In genomic region chr13:111388851-111389500, GRCh38 we compare ENCODE assay signal across 19 cellular contexts.
A peak's percentile ranks its signal among the peaks of the same experiment; 100 is the strongest.
DNase-seq lines count a peak whose midpoint lies in the region; ATAC-seq and TF ChIP-seq lines count a peak whose summit lies in the region.
"Had no signal": no experiment of that assay in that cellular context is flagged by ENCODE, and none has a peak within 500 bp of the region (broad histone marks: within the 10 kb centered on the region; RNA-seq: fewer than 3 reads in every experiment).

No MANE protein-coding gene starts in this region.

- H3K4me1 ChIP-seq in CD4-positive, alpha-beta memory T cell (ENCODE audit: insufficient read depth, low read length), result peaks cover 19% of the 10 kb centered on the region
- H3K4me1 ChIP-seq: lower lobe of right lung had no signal

- DNase-seq in CD4-positive, alpha-beta memory T cell, result peak in 1 of 5 donors; percentile 14
- DNase-seq in activated CD8-positive, alpha-beta T cell treated with anti-CD3 and anti-CD28 coated beads for 36 hours, result peak; percentile 65
- peak in 8 of 10 donors; percentile 28 to 69 (median 60) for DNase-seq in dorsolateral prefrontal cortex
- DNase-seq in stimulated activated CD4-positive, alpha-beta T cell treated with anti-CD3 and anti-CD28 coated beads, Interleukin-15, amount 100 ng/mL, for 48 hours (ENCODE audit: low read depth in 2 of 2), result peak; percentile 10 to 26
- no peak for DNase-seq in NCI-H446 (lab: John Stamatoyannopoulos, UW)
- DNase-seq in H7, result no peak
- no peak for DNase-seq in activated T-helper 1 cell treated with anti-CD3 and anti-CD28 coated beads, Interleukin-12 subunit alpha, Interleukin-12 subunit beta, Interleukin-2, Interleukin-4 antibody, amounts not matched to agents 30 ng/mL and 10 ng/mL and 1 ng/mL, durations not matched to agents 14 hours and 24 hours and 36 hours (ENCODE audit: low spot score)
- DNase-seq: DMS79 treated with DMSO at 0.1 percent for 48 hours, foreskin fibroblast, lower lobe of right lung, NCI-H1694 treated with DMSO at 0.1 percent for 48 hours, NCI-H510A, nephron progenitor cell, PC-3 had no signal

- H3K4me1 Mint-ChIP-seq in CD4-positive, alpha-beta memory T cell, result peaks cover 16 to 21% (median 19%) of the 10 kb centered on the region in 4 donors
- peaks cover 33% of the 10 kb centered on the region for H3K4me1 Mint-ChIP-seq in activated CD8-positive, alpha-beta T cell treated with anti-CD3 and anti-CD28 coated beads for 36 hours (ENCODE audit: low read depth)
- peaks cover 12% of the 10 kb centered on the region for H3K4me1 Mint-ChIP-seq in activated T-helper 1 cell treated with anti-CD3 and anti-CD28 coated beads, Interleukin-12 subunit alpha, Interleukin-12 subunit beta, Interleukin-2, Interleukin-4 antibody, amounts not matched to agents 30 ng/mL and 10 ng/mL and 1 ng/mL, durations not matched to agents 14 hours and 24 hours and 36 hours (ENCODE audit: low read depth)

- peak; percentile 68 for ATAC-seq in activated CD8-positive, alpha-beta T cell treated with anti-CD3 and anti-CD28 coated beads for 36 hours
- ATAC-seq in HG02840 (IDR thresholded peaks at IDR 0.05; ENCODE audit: low FRiP score, unreplicated experiment), result no peak
- ATAC-seq: PC-3, sciatic nerve, SK-N-SH treated with all-trans-retinoic acid at 6 μM for 48 hours had no signal

- no peaks in the 10 kb centered on the region for H3K36me3 ChIP-seq in CD4-positive, alpha-beta memory T cell (ENCODE audit: insufficient read depth, low read length)
- no peaks in the 10 kb centered on the region for H3K36me3 ChIP-seq in H7 (replicated peaks; ENCODE audit: control insufficient read depth, insufficient read depth, low read length)
- H3K36me3 ChIP-seq: BLaER1, lower lobe of right lung had no signal

- peaks cover 4 to 7% of the 10 kb centered on the region in 2 donors for H3K27me3 Mint-ChIP-seq in CD4-positive, alpha-beta memory T cell
- no peaks in the 10 kb centered on the region for H3K27me3 Mint-ChIP-seq in activated CD8-positive, alpha-beta T cell treated with anti-CD3 and anti-CD28 coated beads for 36 hours
- no peaks in the 10 kb centered on the region for H3K27me3 Mint-ChIP-seq in activated T-helper 1 cell treated with anti-CD3 and anti-CD28 coated beads, Interleukin-12 subunit alpha, Interleukin-12 subunit beta, Interleukin-2, Interleukin-4 antibody, amounts not matched to agents 30 ng/mL and 10 ng/mL and 1 ng/mL, durations not matched to agents 14 hours and 24 hours and 36 hours (ENCODE audit: insufficient read depth)

- CTCF ChIA-PET in CD4-positive, alpha-beta memory T cell (lab: Charles Lee; ENCODE audit: partially characterized antibody), result no interaction called here
- CTCF ChIA-PET in activated CD8-positive, alpha-beta T cell treated with anti-CD3 and anti-CD28 coated beads for 36 hours (lab: Charles Lee), result interaction anchor here (1.0 kb wide), 1 partner anchor 15 kb away, joined by 3 read pairs; no protein-coding TSS in a partner anchor

- intact Hi-C loops in CD4-positive, alpha-beta memory T cell (cut with micrococcal nuclease), result no loop called here
- intact Hi-C loops in activated CD8-positive, alpha-beta T cell treated with anti-CD3 and anti-CD28 coated beads for 36 hours (cut with micrococcal nuclease), result no loop called here
- intact Hi-C loops in dorsolateral prefrontal cortex (cut with DNase I), result no loop called here
- intact Hi-C loops in activated T-helper 1 cell treated with anti-CD3 and anti-CD28 coated beads, Interleukin-12 subunit alpha, Interleukin-12 subunit beta, Interleukin-2, Interleukin-4 antibody, amounts not matched to agents 30 ng/mL and 10 ng/mL and 1 ng/mL, durations not matched to agents 14 hours and 24 hours and 36 hours (cut with micrococcal nuclease), result no loop called here

- POLR2A ChIA-PET in CD4-positive, alpha-beta memory T cell (lab: Charles Lee; ENCODE audit: partially characterized antibody), result no interaction called here
- POLR2A ChIA-PET in activated CD8-positive, alpha-beta T cell treated with anti-CD3 and anti-CD28 coated beads for 36 hours (lab: Charles Lee), result no interaction called here

- TF ChIP-seq CTCF in activated CD8-positive, alpha-beta T cell treated with anti-CD3 and anti-CD28 coated beads for 36 hours (IDR thresholded peaks at IDR 0.05), result no peak
- no peak for TF ChIP-seq CTCF in dorsolateral prefrontal cortex (IDR thresholded peaks at IDR 0.05 in 54 of 56, conservative IDR thresholded peaks at IDR 0.05 in 2 of 56; ENCODE audit: low read depth in 1 of 56, partially characterized antibody in 56 of 56)

- no peak overlapping the region for H3K4me3 ChIP-seq in CD4-positive, alpha-beta memory T cell (ENCODE audit: low read length in 2 of 2)
- H3K4me3 ChIP-seq in dorsolateral prefrontal cortex (no peak overlapping the region), H7 (ENCODE audit: insufficient read depth, low read depth, low read length) (no peak overlapping the region)
- H3K4me3 ChIP-seq: BLaER1, lower lobe of right lung had no signal

- H3K36me3 Mint-ChIP-seq in CD4-positive, alpha-beta memory T cell, result no peaks in the 10 kb centered on the region
- no peaks in the 10 kb centered on the region for H3K36me3 Mint-ChIP-seq in activated CD8-positive, alpha-beta T cell treated with anti-CD3 and anti-CD28 coated beads for 36 hours (ENCODE audit: low read depth)
- H3K36me3 Mint-ChIP-seq in activated T-helper 1 cell treated with anti-CD3 and anti-CD28 coated beads, Interleukin-12 subunit alpha, Interleukin-12 subunit beta, Interleukin-2, Interleukin-4 antibody, amounts not matched to agents 30 ng/mL and 10 ng/mL and 1 ng/mL, durations not matched to agents 14 hours and 24 hours and 36 hours (ENCODE audit: low read depth), result no peaks in the 10 kb centered on the region

- peak overlapping the region in 5 of 8 donors; percentile 30 to 57 (median 37) for H3K4me3 Mint-ChIP-seq in CD4-positive, alpha-beta memory T cell
- peak overlapping the region; percentile 19 for H3K4me3 Mint-ChIP-seq in activated CD8-positive, alpha-beta T cell treated with anti-CD3 and anti-CD28 coated beads for 36 hours
- H3K4me3 Mint-ChIP-seq in activated T-helper 1 cell treated with anti-CD3 and anti-CD28 coated beads, Interleukin-12 subunit alpha, Interleukin-12 subunit beta, Interleukin-2, Interleukin-4 antibody, amounts not matched to agents 30 ng/mL and 10 ng/mL and 1 ng/mL, durations not matched to agents 14 hours and 24 hours and 36 hours, result no peak overlapping the region
- H3K4me3 Mint-ChIP-seq: nephron progenitor cell had no signal

- H3K27ac ChIP-seq in CD4-positive, alpha-beta memory T cell (ENCODE audit: low read depth, low read length), result no peak overlapping the region
- H3K27ac ChIP-seq in dorsolateral prefrontal cortex, result no peak overlapping the region
- H3K27ac ChIP-seq: BLaER1, HL-60, lower lobe of right lung had no signal

- peak overlapping the region in 1 of 7 donors; percentile 23 for H3K27ac Mint-ChIP-seq in CD4-positive, alpha-beta memory T cell
- no peak overlapping the region for H3K27ac Mint-ChIP-seq in activated CD8-positive, alpha-beta T cell treated with anti-CD3 and anti-CD28 coated beads for 36 hours
- no peak overlapping the region for H3K27ac Mint-ChIP-seq in activated T-helper 1 cell treated with anti-CD3 and anti-CD28 coated beads, Interleukin-12 subunit alpha, Interleukin-12 subunit beta, Interleukin-2, Interleukin-4 antibody, amounts not matched to agents 30 ng/mL and 10 ng/mL and 1 ng/mL, durations not matched to agents 14 hours and 24 hours and 36 hours
- H3K27ac Mint-ChIP-seq: nephron progenitor cell had no signal

- H3K9me3 Mint-ChIP-seq in CD4-positive, alpha-beta memory T cell, result peaks cover 0 to 2% (median 0%) of the 10 kb centered on the region in 8 donors
- H3K9me3 Mint-ChIP-seq in activated CD8-positive, alpha-beta T cell treated with anti-CD3 and anti-CD28 coated beads for 36 hours, result no peaks in the 10 kb centered on the region
- no peaks in the 10 kb centered on the region for H3K9me3 Mint-ChIP-seq in activated T-helper 1 cell treated with anti-CD3 and anti-CD28 coated beads, Interleukin-12 subunit alpha, Interleukin-12 subunit beta, Interleukin-2, Interleukin-4 antibody, amounts not matched to agents 30 ng/mL and 10 ng/mL and 1 ng/mL, durations not matched to agents 14 hours and 24 hours and 36 hours
- H3K9me3 Mint-ChIP-seq: nephron progenitor cell had no signal

- H3K27me3 ChIP-seq in CD4-positive, alpha-beta memory T cell (ENCODE audit: insufficient read depth, low read length), result no peaks in the 10 kb centered on the region
- peaks cover 0 to 17% (median 0%) of the 10 kb centered on the region in 45 donors for H3K27me3 ChIP-seq in dorsolateral prefrontal cortex
- no peaks in the 10 kb centered on the region for H3K27me3 ChIP-seq in H7 (ENCODE audit: control insufficient read depth, insufficient read depth, low read length)
- H3K27me3 ChIP-seq: BLaER1 had no signal

- H3K9me3 ChIP-seq in CD4-positive, alpha-beta memory T cell (ENCODE audit: control insufficient read depth in 1 of 2, low read length in 2 of 2), result no peaks in the 10 kb centered on the region
- H3K9me3 ChIP-seq: BLaER1, lower lobe of right lung had no signal

Comparison
In these comparisons a context has a peak if more than half of its experiments do, and no peak if none do; other contexts are left out.
1. DNase-seq: peak in activated CD8-positive, alpha-beta T cell treated with anti-CD3 and anti-CD28 coated beads for 36 hours (single experiment), dorsolateral prefrontal cortex (8 of 10) and stimulated activated CD4-positive, alpha-beta T cell treated with anti-CD3 and anti-CD28 coated beads, Interleukin-15, amount 100 ng/mL, for 48 hours (2 of 2); none in NCI-H446 (0 of 2), H7 (single experiment) and activated T-helper 1 cell treated with anti-CD3 and anti-CD28 coated beads, Interleukin-12 subunit alpha, Interleukin-12 subunit beta, Interleukin-2, Interleukin-4 antibody, amounts not matched to agents 30 ng/mL and 10 ng/mL and 1 ng/mL, durations not matched to agents 14 hours and 24 hours and 36 hours (single experiment).